23 cellular contexts compared by ENCODE assay signal in the genomic region with DNA sequence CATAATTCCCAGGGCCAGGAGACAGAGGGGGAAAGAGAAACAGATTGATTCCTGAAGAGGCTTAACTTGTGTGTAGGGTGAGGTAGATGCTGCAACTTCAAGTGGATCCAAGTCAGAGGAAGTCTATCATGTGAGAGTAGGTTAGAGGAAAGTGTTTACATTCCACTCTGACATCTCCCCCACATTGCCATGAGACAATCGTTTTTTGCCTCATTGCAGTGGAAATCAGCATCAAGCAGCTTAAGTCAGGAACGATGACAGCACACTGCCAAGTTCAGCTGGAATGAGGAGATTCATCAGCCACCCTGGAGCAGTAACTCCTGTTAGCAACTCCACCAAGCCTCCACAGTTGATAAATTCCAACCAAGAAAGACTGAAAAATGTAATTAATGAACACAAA.
A peak's percentile ranks its signal among the peaks of the same experiment; 100 is the strongest.
DNase-seq lines count a peak whose midpoint lies in the region; ATAC-seq, FAIRE-seq and TF ChIP-seq lines count a peak whose summit lies in the region.
"Had no signal": no experiment of that assay in that cellular context is flagged by ENCODE, and none has a peak within 500 bp of the region (broad histone marks: within the 10 kb centered on the region; RNA-seq: fewer than 3 reads in every experiment).

No MANE protein-coding gene starts in this region.

- POLR2A ChIA-PET in AG04449 (lab: Yijun Ruan, JAX), result no interaction called here

- H3K9ac ChIP-seq in kidney (ENCODE audit: low read length in 2 of 2), result no peak overlapping the region

- H3K27ac ChIP-seq in kidney (ENCODE audit: low read depth in 2 of 2, low read length in 2 of 2), result no peak overlapping the region
- H3K27ac ChIP-seq: body of pancreas, neutrophil, right lobe of liver, SJCRH30 had no signal

- H3K9me3 ChIP-seq in kidney (ENCODE audit: control insufficient read depth in 1 of 2, low read length in 2 of 2), result no peaks in the 10 kb centered on the region
- H3K9me3 ChIP-seq: body of pancreas, mucosa of descending colon, neutrophil, right lobe of liver, SJCRH30 had no signal

- no peak for FAIRE-seq in kidney (lab: Jason Lieb, UNC)
- FAIRE-seq: A204.1, urothelium cell line had no signal

- H3K4me3 ChIP-seq in AG04449 (ENCODE audit: low read depth, low read length), result no peak overlapping the region
- no peak overlapping the region for H3K4me3 ChIP-seq in foreskin fibroblast (ENCODE audit: low read depth in 1 of 2, low read length in 2 of 2)
- no peak overlapping the region for H3K4me3 ChIP-seq in kidney (ENCODE audit: low read length in 2 of 2)
- H3K4me3 ChIP-seq: body of pancreas, mucosa of descending colon, right lobe of liver, SJCRH30 had no signal

- H3K4me1 ChIP-seq in kidney (ENCODE audit: control insufficient read depth in 1 of 2, insufficient read depth in 1 of 2, low read depth in 1 of 2, low read length in 2 of 2), result no peaks in the 10 kb centered on the region
- H3K4me1 ChIP-seq: body of pancreas, right lobe of liver, SJCRH30 had no signal

- ATAC-seq in HG03442 (IDR thresholded peaks at IDR 0.05; ENCODE audit: unreplicated experiment) (no peak), GM21528 (IDR thresholded peaks at IDR 0.05; ENCODE audit: low FRiP score, unreplicated experiment) (no peak)
- ATAC-seq: body of pancreas, esophagus mucosa, left colon, mucosa of descending colon, right lobe of liver had no signal

- TF ChIP-seq CTCF in AG04449 (IDR thresholded peaks at IDR 0.05; ENCODE audit: insufficient read depth, low read length, missing control alignments), result no peak
- TF ChIP-seq CTCF in foreskin fibroblast (IDR thresholded peaks at IDR 0.05; ENCODE audit: low read depth, low read length), result no peak
- TF ChIP-seq CTCF in kidney (IDR thresholded peaks at IDR 0.05; ENCODE audit: borderline replicate concordance, extremely low read depth, insufficient read depth), result no peak

- DNase-seq in AG04449 (ENCODE audit: low read depth, low spot score), result peak; percentile 67
- peak; percentile 88 for DNase-seq in HCEC 1CT
- peak; percentile 48 for DNase-seq in astrocyte of the hippocampus (ENCODE audit: low read depth, low spot score)
- DNase-seq in foreskin fibroblast, result peak; percentile 77 to 84
- no peak for DNase-seq in kidney
- no peak for DNase-seq in NCI-H345 treated with DMSO at 0.1 percent for 48 hours (lab: John Stamatoyannopoulos, UW; ENCODE audit: unreplicated experiment)
- DNase-seq: activated CD4-positive, CD25-positive, alpha-beta regulatory T cell treated with anti-CD3 and anti-CD28 coated beads, Interleukin-2, amount 50 U/mL, for 72 hours; activated effector memory CD4-positive, alpha-beta T cell treated with anti-CD3 and anti-CD28 coated beads, Interleukin-2, amount 50 U/mL, for 16 hours; body of pancreas; EL; left colon; mucosa of descending colon; MV-4-11; NCI-H2081; right lobe of liver; SJCRH30; stimulated activated CD4-positive, alpha-beta T cell treated with anti-CD3 and anti-CD28 coated beads, Interleukin-2, amount 100 ng/mL, for 24 hours had no signal

- CTCF ChIA-PET in AG04449 (lab: Yijun Ruan, JAX), result no interaction called here

- intact Hi-C loops in kidney (cut with DNase I), result no loop called here

- H3K36me3 ChIP-seq in kidney (ENCODE audit: control insufficient read depth in 1 of 2, insufficient read depth in 2 of 2, low read length in 2 of 2), result no peaks in the 10 kb centered on the region
- H3K36me3 ChIP-seq: neutrophil, right lobe of liver, SJCRH30 had no signal

Comparison
In these comparisons a context has a peak if more than half of its experiments do, and no peak if none do; other contexts are left out.
1. DNase-seq: peak in AG04449 (single experiment), HCEC 1CT (single experiment), astrocyte of the hippocampus (single experiment) and foreskin fibroblast (2 of 2); none in kidney (single experiment) and NCI-H345 treated with DMSO at 0.1 percent for 48 hours (single experiment).